1 cellular context compared by ENCODE assay signal in the genomic region with DNA sequence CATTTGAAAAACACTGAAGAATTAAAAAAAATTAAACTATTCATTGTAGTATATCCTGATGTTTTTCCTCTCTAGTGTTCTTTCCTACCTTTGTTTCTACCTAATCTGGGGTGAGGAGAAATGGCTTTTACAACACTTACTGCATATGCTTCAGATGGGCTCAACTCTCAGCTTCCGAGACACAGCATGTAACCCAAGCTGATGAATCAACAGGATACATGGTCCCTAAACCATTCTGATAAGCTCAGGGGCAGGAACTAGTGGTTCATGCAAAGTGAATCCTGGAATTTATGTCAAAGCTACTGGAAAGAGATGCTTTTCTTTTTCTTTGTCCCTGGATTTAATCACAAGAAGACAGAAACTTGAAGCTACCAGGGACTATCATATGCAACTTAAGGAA.
TF ChIP-seq lines count a peak whose summit lies in the region.

No MANE protein-coding gene starts in this region.

TF ChIP-seq in H1, 55 proteins besides CTCF, POLR2A, EP300 and RAD21 (continued from another document):
- TF ChIP-seq, protein P1, sequence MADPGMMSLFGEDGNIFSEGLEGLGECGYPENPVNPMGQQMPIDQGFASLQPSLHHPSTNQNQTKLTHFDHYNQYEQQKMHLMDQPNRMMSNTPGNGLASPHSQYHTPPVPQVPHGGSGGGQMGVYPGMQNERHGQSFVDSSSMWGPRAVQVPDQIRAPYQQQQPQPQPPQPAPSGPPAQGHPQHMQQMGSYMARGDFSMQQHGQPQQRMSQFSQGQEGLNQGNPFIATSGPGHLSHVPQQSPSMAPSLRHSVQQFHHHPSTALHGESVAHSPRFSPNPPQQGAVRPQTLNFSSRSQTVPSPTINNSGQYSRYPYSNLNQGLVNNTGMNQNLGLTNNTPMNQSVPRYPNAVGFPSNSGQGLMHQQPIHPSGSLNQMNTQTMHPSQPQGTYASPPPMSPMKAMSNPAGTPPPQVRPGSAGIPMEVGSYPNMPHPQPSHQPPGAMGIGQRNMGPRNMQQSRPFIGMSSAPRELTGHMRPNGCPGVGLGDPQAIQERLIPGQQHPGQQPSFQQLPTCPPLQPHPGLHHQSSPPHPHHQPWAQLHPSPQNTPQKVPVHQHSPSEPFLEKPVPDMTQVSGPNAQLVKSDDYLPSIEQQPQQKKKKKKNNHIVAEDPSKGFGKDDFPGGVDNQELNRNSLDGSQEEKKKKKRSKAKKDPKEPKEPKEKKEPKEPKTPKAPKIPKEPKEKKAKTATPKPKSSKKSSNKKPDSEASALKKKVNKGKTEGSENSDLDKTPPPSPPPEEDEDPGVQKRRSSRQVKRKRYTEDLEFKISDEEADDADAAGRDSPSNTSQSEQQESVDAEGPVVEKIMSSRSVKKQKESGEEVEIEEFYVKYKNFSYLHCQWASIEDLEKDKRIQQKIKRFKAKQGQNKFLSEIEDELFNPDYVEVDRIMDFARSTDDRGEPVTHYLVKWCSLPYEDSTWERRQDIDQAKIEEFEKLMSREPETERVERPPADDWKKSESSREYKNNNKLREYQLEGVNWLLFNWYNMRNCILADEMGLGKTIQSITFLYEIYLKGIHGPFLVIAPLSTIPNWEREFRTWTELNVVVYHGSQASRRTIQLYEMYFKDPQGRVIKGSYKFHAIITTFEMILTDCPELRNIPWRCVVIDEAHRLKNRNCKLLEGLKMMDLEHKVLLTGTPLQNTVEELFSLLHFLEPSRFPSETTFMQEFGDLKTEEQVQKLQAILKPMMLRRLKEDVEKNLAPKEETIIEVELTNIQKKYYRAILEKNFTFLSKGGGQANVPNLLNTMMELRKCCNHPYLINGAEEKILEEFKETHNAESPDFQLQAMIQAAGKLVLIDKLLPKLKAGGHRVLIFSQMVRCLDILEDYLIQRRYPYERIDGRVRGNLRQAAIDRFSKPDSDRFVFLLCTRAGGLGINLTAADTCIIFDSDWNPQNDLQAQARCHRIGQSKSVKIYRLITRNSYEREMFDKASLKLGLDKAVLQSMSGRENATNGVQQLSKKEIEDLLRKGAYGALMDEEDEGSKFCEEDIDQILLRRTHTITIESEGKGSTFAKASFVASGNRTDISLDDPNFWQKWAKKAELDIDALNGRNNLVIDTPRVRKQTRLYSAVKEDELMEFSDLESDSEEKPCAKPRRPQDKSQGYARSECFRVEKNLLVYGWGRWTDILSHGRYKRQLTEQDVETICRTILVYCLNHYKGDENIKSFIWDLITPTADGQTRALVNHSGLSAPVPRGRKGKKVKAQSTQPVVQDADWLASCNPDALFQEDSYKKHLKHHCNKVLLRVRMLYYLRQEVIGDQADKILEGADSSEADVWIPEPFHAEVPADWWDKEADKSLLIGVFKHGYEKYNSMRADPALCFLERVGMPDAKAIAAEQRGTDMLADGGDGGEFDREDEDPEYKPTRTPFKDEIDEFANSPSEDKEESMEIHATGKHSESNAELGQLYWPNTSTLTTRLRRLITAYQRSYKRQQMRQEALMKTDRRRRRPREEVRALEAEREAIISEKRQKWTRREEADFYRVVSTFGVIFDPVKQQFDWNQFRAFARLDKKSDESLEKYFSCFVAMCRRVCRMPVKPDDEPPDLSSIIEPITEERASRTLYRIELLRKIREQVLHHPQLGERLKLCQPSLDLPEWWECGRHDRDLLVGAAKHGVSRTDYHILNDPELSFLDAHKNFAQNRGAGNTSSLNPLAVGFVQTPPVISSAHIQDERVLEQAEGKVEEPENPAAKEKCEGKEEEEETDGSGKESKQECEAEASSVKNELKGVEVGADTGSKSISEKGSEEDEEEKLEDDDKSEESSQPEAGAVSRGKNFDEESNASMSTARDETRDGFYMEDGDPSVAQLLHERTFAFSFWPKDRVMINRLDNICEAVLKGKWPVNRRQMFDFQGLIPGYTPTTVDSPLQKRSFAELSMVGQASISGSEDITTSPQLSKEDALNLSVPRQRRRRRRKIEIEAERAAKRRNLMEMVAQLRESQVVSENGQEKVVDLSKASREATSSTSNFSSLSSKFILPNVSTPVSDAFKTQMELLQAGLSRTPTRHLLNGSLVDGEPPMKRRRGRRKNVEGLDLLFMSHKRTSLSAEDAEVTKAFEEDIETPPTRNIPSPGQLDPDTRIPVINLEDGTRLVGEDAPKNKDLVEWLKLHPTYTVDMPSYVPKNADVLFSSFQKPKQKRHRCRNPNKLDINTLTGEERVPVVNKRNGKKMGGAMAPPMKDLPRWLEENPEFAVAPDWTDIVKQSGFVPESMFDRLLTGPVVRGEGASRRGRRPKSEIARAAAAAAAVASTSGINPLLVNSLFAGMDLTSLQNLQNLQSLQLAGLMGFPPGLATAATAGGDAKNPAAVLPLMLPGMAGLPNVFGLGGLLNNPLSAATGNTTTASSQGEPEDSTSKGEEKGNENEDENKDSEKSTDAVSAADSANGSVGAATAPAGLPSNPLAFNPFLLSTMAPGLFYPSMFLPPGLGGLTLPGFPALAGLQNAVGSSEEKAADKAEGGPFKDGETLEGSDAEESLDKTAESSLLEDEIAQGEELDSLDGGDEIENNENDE (IDR thresholded peaks at IDR 0.05; ENCODE audit: insufficient replicate concordance, low read length): no peak
- TF ChIP-seq NRF1 (IDR thresholded peaks at IDR 0.05; ENCODE audit: low read depth, low read length): no peak
- TF ChIP-seq CTBP2 (IDR thresholded peaks at IDR 0.05; ENCODE audit: borderline replicate concordance, insufficient read depth, insufficient read length, low read length): no peak
- no peak for TF ChIP-seq MAFK (IDR thresholded peaks at IDR 0.05; ENCODE audit: low read depth, low read length)
